ENCODE assay signal across 12 cellular contexts in the genomic region with DNA sequence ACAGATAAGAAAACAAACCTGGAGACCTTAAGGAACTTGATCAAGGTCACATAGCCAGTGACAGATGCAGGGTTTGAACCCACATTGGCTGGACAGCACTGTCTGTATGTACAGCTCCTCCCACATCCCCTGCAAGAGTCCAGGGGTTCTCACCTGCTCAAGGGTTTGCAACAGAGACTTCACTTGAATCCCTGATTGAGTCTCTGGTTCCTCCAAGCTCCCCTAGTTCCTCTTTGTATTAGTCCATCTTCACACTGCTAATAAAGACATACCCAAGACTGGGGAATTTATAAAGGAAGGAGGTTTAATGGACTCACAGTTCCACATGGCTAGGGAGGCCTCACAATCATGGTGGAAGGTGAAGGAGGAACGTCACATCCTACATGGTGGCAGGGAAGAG.
DNase-seq lines count a peak whose midpoint lies in the region; ATAC-seq lines count a peak whose summit lies in the region.
"Had no signal": no experiment of that assay in that cellular context is flagged by ENCODE, and none has a peak within 500 bp of the region (broad histone marks: within the 10 kb centered on the region; RNA-seq: fewer than 3 reads in every experiment).

No MANE protein-coding gene starts in this region.

- CTCF ChIA-PET in activated CD4-positive, alpha-beta memory T cell treated with anti-CD3 and anti-CD28 coated beads for 36 hours (lab: Charles Lee): interaction anchor here (0.8 to 2.5 kb wide), 8 partner anchors 14 to 290 kb away, joined by 3 to 13 read pairs (median 7); partner anchors contain the start of gene DNAJC3

- no peaks in the 10 kb centered on the region for H3K36me3 Mint-ChIP-seq in immature natural killer cell
- no peaks in the 10 kb centered on the region for H3K36me3 Mint-ChIP-seq in activated CD4-positive, alpha-beta memory T cell treated with anti-CD3 and anti-CD28 coated beads for 36 hours

- peaks cover 8 to 15% of the 10 kb centered on the region in 2 donors for H3K4me1 Mint-ChIP-seq in immature natural killer cell
- H3K4me1 Mint-ChIP-seq in activated CD4-positive, alpha-beta memory T cell treated with anti-CD3 and anti-CD28 coated beads for 36 hours (ENCODE audit: low read depth): peaks cover 9% of the 10 kb centered on the region

- peak; percentile 1 for ATAC-seq in GM19023 (IDR thresholded peaks at IDR 0.05; ENCODE audit: unreplicated experiment)
- ATAC-seq in HG02571 (IDR thresholded peaks at IDR 0.05; ENCODE audit: unreplicated experiment): peak; percentile 2
- peak; percentile 15 for ATAC-seq in HG03442 (IDR thresholded peaks at IDR 0.05; ENCODE audit: unreplicated experiment)
- no peak for ATAC-seq in GM21825 (IDR thresholded peaks at IDR 0.05; ENCODE audit: unreplicated experiment)

- DNase-seq in immature natural killer cell (no peak), SHP77 treated with DMSO at 0.1 percent for 48 hours (lab: John Stamatoyannopoulos, UW) (no peak)
- no peak for DNase-seq in activated CD4-positive, alpha-beta memory T cell treated with anti-CD3 and anti-CD28 coated beads for 36 hours
- DNase-seq: activated gamma-delta T cell; mammary epithelial cell; NCI-H524; stimulated activated CD4-positive, alpha-beta T cell treated with anti-CD3 and anti-CD28 coated beads, Interleukin-12 subunit alpha, Interleukin-12 subunit beta, amount 100 ng/mL, for 4 hours; T-helper 9 cell had no signal

- intact Hi-C loops in activated CD4-positive, alpha-beta memory T cell treated with anti-CD3 and anti-CD28 coated beads for 36 hours (cut with micrococcal nuclease): loop anchor here (1.0 to 10.0 kb wide), 3 partner anchors 56 to 1045 kb away; no protein-coding TSS in a partner anchor

- POLR2A ChIA-PET in activated CD4-positive, alpha-beta memory T cell treated with anti-CD3 and anti-CD28 coated beads for 36 hours (lab: Charles Lee): no interaction called here

- no peaks in the 10 kb centered on the region for H3K9me3 Mint-ChIP-seq in immature natural killer cell
- H3K9me3 Mint-ChIP-seq in activated CD4-positive, alpha-beta memory T cell treated with anti-CD3 and anti-CD28 coated beads for 36 hours: no peaks in the 10 kb centered on the region

- H3K27me3 Mint-ChIP-seq in immature natural killer cell (ENCODE audit: low read depth in 3 of 3): peaks cover 0 to 3% (median 2%) of the 10 kb centered on the region in 3 donors
- peaks cover 1% of the 10 kb centered on the region for H3K27me3 Mint-ChIP-seq in activated CD4-positive, alpha-beta memory T cell treated with anti-CD3 and anti-CD28 coated beads for 36 hours

- no peak overlapping the region for H3K27ac Mint-ChIP-seq in immature natural killer cell
- H3K27ac Mint-ChIP-seq in activated CD4-positive, alpha-beta memory T cell treated with anti-CD3 and anti-CD28 coated beads for 36 hours: no peak overlapping the region

- peak overlapping the region; percentile 18 to 42 (median 24) for H3K4me3 Mint-ChIP-seq in immature natural killer cell
- no peak overlapping the region for H3K4me3 Mint-ChIP-seq in activated CD4-positive, alpha-beta memory T cell treated with anti-CD3 and anti-CD28 coated beads for 36 hours
